In the genomic region with DNA sequence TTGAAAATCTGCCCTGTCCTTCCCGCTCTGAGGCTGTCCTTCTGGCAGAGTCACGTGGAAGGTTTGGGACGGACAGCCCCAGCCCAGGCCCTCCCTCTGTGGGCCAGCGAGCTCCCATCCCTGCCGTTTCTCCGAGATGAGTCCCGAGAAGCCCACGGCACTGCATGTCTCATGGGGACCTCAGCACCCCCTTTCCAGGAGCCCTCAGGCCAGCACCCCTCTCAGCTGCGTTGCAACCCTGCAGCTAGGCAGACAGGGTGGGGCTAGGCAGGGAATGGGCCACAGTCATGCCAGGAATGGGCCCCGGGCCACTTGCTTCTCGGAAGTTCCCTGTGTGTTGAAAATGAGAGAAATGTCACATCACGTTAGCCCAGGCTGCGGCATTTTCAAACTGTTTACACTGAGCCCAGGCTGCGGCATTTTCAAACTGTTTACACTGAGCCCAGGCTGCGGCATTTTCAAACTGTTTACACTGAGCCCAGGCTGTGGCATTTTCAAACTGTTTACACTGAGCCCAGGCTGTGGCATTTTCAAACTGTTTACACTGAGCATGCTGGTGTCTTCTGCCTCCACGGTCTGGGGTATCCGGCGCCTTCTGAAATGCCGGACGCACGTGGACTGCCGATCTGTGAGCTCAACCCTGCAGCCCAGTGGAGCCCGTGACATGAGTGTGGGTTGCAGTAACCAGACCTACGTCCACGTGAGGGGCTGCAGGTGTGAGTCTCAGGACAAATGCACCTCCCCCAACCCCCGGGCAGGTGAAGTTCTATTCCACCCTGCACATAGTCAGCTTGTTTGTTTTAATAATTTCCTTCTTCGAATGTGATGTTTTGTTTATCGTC, we compare ENCODE assay signal across 11 cellular contexts. TPM values are rescaled to one million over a fixed set of nuclear protein-coding genes. Genes with fewer than 3 reads are reported as not detected.
A peak's percentile ranks its signal among the peaks of the same experiment; 100 is the strongest.
DNase-seq lines count a peak whose midpoint lies in the region; ATAC-seq and TF ChIP-seq lines count a peak whose summit lies in the region.
"Had no signal": no experiment of that assay in that cellular context is flagged by ENCODE, and none has a peak within 500 bp of the region (broad histone marks: within the 10 kb centered on the region; RNA-seq: fewer than 3 reads in every experiment).

No MANE protein-coding gene starts in this region.

- H3K27me3 ChIP-seq in BLaER1 (no peaks in the 10 kb centered on the region), body of pancreas (no peaks in the 10 kb centered on the region)
- H3K27me3 ChIP-seq: cardiac muscle cell had no signal

- no peak for TF ChIP-seq POLR2A in body of pancreas (IDR thresholded peaks at IDR 0.05)

- peak overlapping the region; percentile 24; the same call in 1 of the 2 replicates for H3K9ac ChIP-seq in BLaER1

- H3K4me1 Mint-ChIP-seq in activated T-helper 2 cell treated with anti-CD3 and anti-CD28 coated beads, Interferon-gamma antibody, Interleukin-2, Interleukin-4, amounts not matched to agents 10 μg/mL and 5 μg/mL and 100 μg/mL, durations not matched to agents 14 hours and 24 hours and 36 hours (ENCODE audit: low read depth): no peaks in the 10 kb centered on the region

- H3K4me3 Mint-ChIP-seq in activated T-helper 2 cell treated with anti-CD3 and anti-CD28 coated beads, Interferon-gamma antibody, Interleukin-2, Interleukin-4, amounts not matched to agents 10 μg/mL and 5 μg/mL and 100 μg/mL, durations not matched to agents 14 hours and 24 hours and 36 hours (ENCODE audit: low read depth): no peak overlapping the region

- peaks cover 33% of the 10 kb centered on the region for H3K36me3 ChIP-seq in BLaER1
- H3K36me3 ChIP-seq in body of pancreas (replicated peaks in 1 of 2; ENCODE audit: insufficient read depth in 1 of 2, low read depth in 2 of 2): no peaks in the 10 kb centered on the region
- H3K36me3 ChIP-seq: cardiac muscle cell, HAP-1 had no signal

- H3K36me3 Mint-ChIP-seq in activated T-helper 2 cell treated with anti-CD3 and anti-CD28 coated beads, Interferon-gamma antibody, Interleukin-2, Interleukin-4, amounts not matched to agents 10 μg/mL and 5 μg/mL and 100 μg/mL, durations not matched to agents 14 hours and 24 hours and 36 hours (ENCODE audit: low read depth): no peaks in the 10 kb centered on the region

- no peak overlapping the region for H3K4me3 ChIP-seq in BLaER1
- no peak overlapping the region for H3K4me3 ChIP-seq in body of pancreas
- H3K4me3 ChIP-seq: cardiac muscle cell, HAP-1 had no signal

- H3K27ac Mint-ChIP-seq in activated T-helper 2 cell treated with anti-CD3 and anti-CD28 coated beads, Interferon-gamma antibody, Interleukin-2, Interleukin-4, amounts not matched to agents 10 μg/mL and 5 μg/mL and 100 μg/mL, durations not matched to agents 14 hours and 24 hours and 36 hours: no peak overlapping the region

- H3K27ac ChIP-seq in BLaER1 (no peak overlapping the region), body of pancreas (peak overlapping the region; percentile 63 to 79 (median 75))
- H3K27ac ChIP-seq: cardiac muscle cell had no signal

- H4K20me1 ChIP-seq in BLaER1: peaks cover 66% of the 10 kb centered on the region

- 45 to 52% methylated on average over 13 to 28 of the region's 28 CpGs for WGBS in body of pancreas, 2 donors

- no peaks in the 10 kb centered on the region for H3K27me3 Mint-ChIP-seq in activated T-helper 2 cell treated with anti-CD3 and anti-CD28 coated beads, Interferon-gamma antibody, Interleukin-2, Interleukin-4, amounts not matched to agents 10 μg/mL and 5 μg/mL and 100 μg/mL, durations not matched to agents 14 hours and 24 hours and 36 hours (ENCODE audit: low read depth)

- TF ChIP-seq CTCF in body of pancreas (IDR thresholded peaks at IDR 0.05) (no peak), GM10266 (IDR thresholded peaks at IDR 0.05; ENCODE audit: control insufficient read depth, insufficient read depth, low read depth, missing control alignments) (no peak)

- ATAC-seq in body of pancreas: peak; percentile 63
- peak; percentile 83 for ATAC-seq in sciatic nerve
- no peak for ATAC-seq in HG03469 (IDR thresholded peaks at IDR 0.05; ENCODE audit: unreplicated experiment)

- H3K4me2 ChIP-seq in BLaER1: no peak overlapping the region

- DNase-seq in body of pancreas (peak; percentile 57 to 76 (median 74)), hepatic stellate cell (ENCODE audit: low spot score) (peak; percentile 78), sciatic nerve (ENCODE audit: low spot score) (no peak), NCI-H748 (lab: John Stamatoyannopoulos, UW; ENCODE audit: unreplicated experiment) (no peak), GM10266 (ENCODE audit: extremely low spot score) (no peak)
- no peak for DNase-seq in activated T-helper 2 cell treated with anti-CD3 and anti-CD28 coated beads, Interferon-gamma antibody, Interleukin-2, Interleukin-4, amounts not matched to agents 10 μg/mL and 5 μg/mL and 100 μg/mL, durations not matched to agents 14 hours and 24 hours and 36 hours (ENCODE audit: low spot score)
- DNase-seq: activated CD4-positive, alpha-beta T cell treated with anti-CD3 and anti-CD28 coated beads, Interleukin-2, amount 50 U/mL, for 1 hour had no signal

- intact Hi-C loops in body of pancreas (cut with DNase I): no loop called here
- intact Hi-C loops in sciatic nerve (cut with DNase I): no loop called here
- intact Hi-C loops in activated T-helper 2 cell treated with anti-CD3 and anti-CD28 coated beads, Interferon-gamma antibody, Interleukin-2, Interleukin-4, amounts not matched to agents 10 μg/mL and 5 μg/mL and 100 μg/mL, durations not matched to agents 14 hours and 24 hours and 36 hours (cut with micrococcal nuclease): no loop called here

- peaks cover 5% of the 10 kb centered on the region; the same call in 1 of the 2 replicates for H3K9me3 ChIP-seq in BLaER1
- no peaks in the 10 kb centered on the region for H3K9me3 ChIP-seq in body of pancreas
- H3K9me3 ChIP-seq: HAP-1 had no signal

- H3K9me3 Mint-ChIP-seq in activated T-helper 2 cell treated with anti-CD3 and anti-CD28 coated beads, Interferon-gamma antibody, Interleukin-2, Interleukin-4, amounts not matched to agents 10 μg/mL and 5 μg/mL and 100 μg/mL, durations not matched to agents 14 hours and 24 hours and 36 hours: no peaks in the 10 kb centered on the region

- peaks cover 45% of the 10 kb centered on the region for H3K4me1 ChIP-seq in BLaER1
- H3K4me1 ChIP-seq in body of pancreas: peaks cover 30% of the 10 kb centered on the region
- H3K4me1 ChIP-seq: HAP-1 had no signal

RNA-seq across cellular contexts. Expression of gene FAM20C, which starts 42.6 kb away (rescaled TPM):
- total RNA-seq in body of pancreas (10 to 100 TPM; 12.7 to 26.0 TPM), sciatic nerve (57.0 TPM)
- 0.74 and 1.3 TPM in 2 replicates for total RNA-seq in activated T-helper 2 cell treated with anti-CD3 and anti-CD28 coated beads, Interferon-gamma antibody, Interleukin-2, Interleukin-4, amounts not matched to agents 10 μg/mL and 5 μg/mL and 100 μg/mL, durations not matched to agents 14 hours and 24 hours and 36 hours

RNA-seq across cellular contexts. Expression of gene FOXL3, which starts 55.0 kb away (rescaled TPM):
- total RNA-seq in body of pancreas: not detected
- not detected for total RNA-seq in sciatic nerve
- total RNA-seq in activated T-helper 2 cell treated with anti-CD3 and anti-CD28 coated beads, Interferon-gamma antibody, Interleukin-2, Interleukin-4, amounts not matched to agents 10 μg/mL and 5 μg/mL and 100 μg/mL, durations not matched to agents 14 hours and 24 hours and 36 hours: not detected in 2 replicates
- total RNA-seq: cardiac muscle cell had no signal

Comparison
In these comparisons a context has a peak if more than half of its experiments do, and no peak if none do; other contexts are left out.
1. DNase-seq: peak in body of pancreas (4 of 4) and hepatic stellate cell (single experiment); none in sciatic nerve (single experiment), NCI-H748 (single experiment), GM10266 (single experiment) and activated T-helper 2 cell treated with anti-CD3 and anti-CD28 coated beads, Interferon-gamma antibody, Interleukin-2, Interleukin-4, amounts not matched to agents 10 μg/mL and 5 μg/mL and 100 μg/mL, durations not matched to agents 14 hours and 24 hours and 36 hours (single experiment).